16 cellular contexts compared by ENCODE assay signal in genomic region chr9:100397867-100398266, GRCh38. TPM values are rescaled to one million over a fixed set of nuclear protein-coding genes. Genes with fewer than 3 reads are reported as not detected.
DNase-seq lines count a peak whose midpoint lies in the region; ATAC-seq, FAIRE-seq and TF ChIP-seq lines count a peak whose summit lies in the region.
"Had no signal": no experiment of that assay in that cellular context is flagged by ENCODE, and none has a peak within 500 bp of the region (broad histone marks: within the 10 kb centered on the region; RNA-seq: fewer than 3 reads in every experiment).

No MANE protein-coding gene starts in this region.

- no peaks in the 10 kb centered on the region for H3K9me3 Mint-ChIP-seq in glutamatergic neuron (ENCODE audit: unreplicated experiment)

- H3K4me1 ChIP-seq in HepG2 (ENCODE audit: insufficient read depth, low read length) (no peaks in the 10 kb centered on the region), right lobe of liver (no peaks in the 10 kb centered on the region)
- H3K4me1 ChIP-seq: BE2C had no signal

- no peak overlapping the region for H3K27ac Mint-ChIP-seq in glutamatergic neuron (ENCODE audit: unreplicated experiment)
- H3K27ac Mint-ChIP-seq: CD4-positive, alpha-beta memory T cell had no signal

- H3K27me3 Mint-ChIP-seq in glutamatergic neuron (ENCODE audit: unreplicated experiment), result peaks cover 4% of the 10 kb centered on the region

- H3K36me3 ChIP-seq in HepG2 (replicated peaks in 1 of 2; ENCODE audit: control insufficient read depth in 1 of 2, insufficient read depth in 2 of 2, low read length in 2 of 2), result no peaks in the 10 kb centered on the region
- no peaks in the 10 kb centered on the region for H3K36me3 ChIP-seq in right lobe of liver
- H3K36me3 ChIP-seq: BE2C had no signal

- in situ Hi-C loops in HepG2 (cut with HindIII; ENCODE audit: extremely low pct_ligation_motif_present, low pct_unique_long_range_greater_than_20kb), result no loop called here

- no peaks in the 10 kb centered on the region for H4K20me1 ChIP-seq in HepG2 (ENCODE audit: insufficient read depth, low read length)

- POLR2A ChIA-PET in HepG2 (lab: Yijun Ruan, JAX), result no interaction called here

- H3K9me3 ChIP-seq in HepG2 (ENCODE audit: low read length), result no peaks in the 10 kb centered on the region
- H3K9me3 ChIP-seq in right lobe of liver, result no peaks in the 10 kb centered on the region
- H3K9me3 ChIP-seq: BE2C had no signal

- 0% methylated on average over 1 of the region's 1 CpG for WGBS in HepG2 (ENCODE audit: low lambda C conversion rate)
- WGBS in right lobe of liver (ENCODE audit: insufficient coverage, low coverage, low lambda C conversion rate, missing lambda C conversion rate), result 44% methylated on average over 1 of the region's 1 CpG

- TF ChIP-seq RAD21 in HepG2 (CRISPR knock-in tag; IDR thresholded peaks at IDR 0.05), result no peak

- H3K27ac ChIP-seq in HepG2 (ENCODE audit: extremely low read length, insufficient read depth, low read length), result no peak overlapping the region
- H3K27ac ChIP-seq in right lobe of liver, result no peak overlapping the region
- H3K27ac ChIP-seq: C4-2B had no signal

- DNase-seq in HepG2 (ENCODE audit: low spot score) (no peak), right lobe of liver (no peak), NCI-H524 (lab: John Stamatoyannopoulos, UW) (peak; percentile 37 to 87), OCI-M1 (lab: John Stamatoyannopoulos, UW) (peak; percentile 78), glutamatergic neuron (no peak), 8988T (no peak), HTR-8/SVneo (ENCODE audit: insufficient read length, low spot score) (no peak)
- DNase-seq: BE2C; CD4-positive, alpha-beta memory T cell; COR-L47; H7 had no signal

- H3K4me3 Mint-ChIP-seq in glutamatergic neuron (ENCODE audit: unreplicated experiment), result no peak overlapping the region
- H3K4me3 Mint-ChIP-seq: CD4-positive, alpha-beta memory T cell had no signal

- peaks cover 4% of the 10 kb centered on the region for H3K36me3 Mint-ChIP-seq in glutamatergic neuron (ENCODE audit: unreplicated experiment)
- H3K36me3 Mint-ChIP-seq: CD4-positive, alpha-beta memory T cell had no signal

- H2AFZ ChIP-seq in HepG2 (ENCODE audit: low read length), result no peak overlapping the region

- no peak overlapping the region for H3K4me3 ChIP-seq in HepG2 (replicated peaks in 1 of 3; ENCODE audit: insufficient read depth in 1 of 3, low read depth in 2 of 3, low read length in 3 of 3)
- H3K4me3 ChIP-seq in right lobe of liver, result no peak overlapping the region
- H3K4me3 ChIP-seq: GM12878 had no signal

- TF ChIP-seq POLR2A in HepG2 (IDR thresholded peaks at IDR 0.05; ENCODE audit: insufficient read depth in 1 of 2, low read depth in 2 of 2, low read length in 2 of 2), result no peak
- no peak for TF ChIP-seq POLR2A in right lobe of liver (IDR thresholded peaks at IDR 0.05)

- ATAC-seq in HepG2, result no peak
- ATAC-seq in right lobe of liver, result no peak
- ATAC-seq: GM12878 had no signal

- no peaks in the 10 kb centered on the region; a peak in 1 of 5 replicates for H3K27me3 ChIP-seq in HepG2 (ENCODE audit: control insufficient read depth in 1 of 2, insufficient read depth in 2 of 2, low read length in 2 of 2)
- no peaks in the 10 kb centered on the region for H3K27me3 ChIP-seq in right lobe of liver
- H3K27me3 ChIP-seq: BE2C had no signal

- no peak overlapping the region for H3K9ac ChIP-seq in HepG2 (ENCODE audit: insufficient read depth, low read depth, low read length)

- CTCF ChIA-PET in HepG2 (lab: Yijun Ruan, JAX; ENCODE audit: low intra/inter-chr PET ratio, low total read pairs), result no interaction called here

- no peaks in the 10 kb centered on the region for H3K4me1 Mint-ChIP-seq in glutamatergic neuron (ENCODE audit: low read depth, unreplicated experiment)
- H3K4me1 Mint-ChIP-seq: CD4-positive, alpha-beta memory T cell had no signal

- FAIRE-seq in HepG2 (lab: Jason Lieb, UNC) (no peak), HTR-8/SVneo (lab: Jason Lieb, UNC) (no peak)
- FAIRE-seq: A204.1, D721Med, GM12878, GM18507 had no signal

- no peak overlapping the region for H3K4me2 ChIP-seq in HepG2 (ENCODE audit: low read depth, low read length)

- BruUV-seq in HepG2 (replicated peaks; lab: Mats Ljungman, UMichigan), result no TSS peak

- TF ChIP-seq CTCF in HepG2 (CRISPR knock-in tag; IDR thresholded peaks at IDR 0.05) (no peak), right lobe of liver (IDR thresholded peaks at IDR 0.05) (no peak), glutamatergic neuron (IDR thresholded peaks at IDR 0.05; ENCODE audit: partially characterized antibody, unreplicated experiment) (no peak)

- no peak for TF ChIP-seq EP300 in HepG2 (IDR thresholded peaks at IDR 0.05; ENCODE audit: low read depth in 2 of 2, low read length in 2 of 2)
- TF ChIP-seq EP300 in HepG2 (CRISPR knock-in tag; IDR thresholded peaks at IDR 0.05; ENCODE audit: borderline replicate concordance), result no peak

- H3K79me2 ChIP-seq in HepG2 (ENCODE audit: insufficient read depth, low read length), result no peaks in the 10 kb centered on the region

- intact Hi-C loops in HepG2 (cut with micrococcal nuclease; ENCODE audit: unreplicated experiment), result no loop called here
- intact Hi-C loops in right lobe of liver (cut with DNase I), result no loop called here

TF ChIP-seq in HepG2, 621 proteins besides CTCF, POLR2A, EP300 and RAD21:
- TF ChIP-seq ZNF558 (CRISPR knock-in tag; IDR thresholded peaks at IDR 0.05; ENCODE audit: borderline replicate concordance), result no peak
- peak; percentile 21; the same call in 1 of the 2 replicates for TF ChIP-seq ATF7 (IDR thresholded peaks at IDR 0.05)
- TF ChIP-seq ATF7 (CRISPR knock-in tag; IDR thresholded peaks at IDR 0.05), result no peak
- TF ChIP-seq ZNF816 (CRISPR knock-in tag; IDR thresholded peaks at IDR 0.05; ENCODE audit: borderline replicate concordance), result no peak
- peak; percentile 48; the same call in 1 of the 2 replicates for TF ChIP-seq CEBPB (IDR thresholded peaks at IDR 0.05; ENCODE audit: borderline replicate concordance, low read depth, low read length)

RNA-seq across cellular contexts. Expression of gene MSANTD3, which starts 29.1 kb away (rescaled TPM):
- total RNA-seq in HepG2 (2016; rRNA removed; fragmentation: Illumina TruSeq; extraction: Trizol), result 19.2 and 19.8 TPM in 2 replicates
- total RNA-seq in HepG2 (2016; cell fraction: cytosol; rRNA removed; fragmentation: Illumina TruSeq; extraction: Trizol; ENCODE audit: low read depth), result 46.9 and 48.3 TPM in 2 replicates
- total RNA-seq in HepG2 (2016; cell fraction: insoluble cytoplasmic fraction; rRNA removed; fragmentation: Illumina TruSeq; extraction: Trizol), result 14.8 and 19.7 TPM in 2 replicates
- total RNA-seq in HepG2 (2016; cell fraction: membrane; rRNA removed; fragmentation: Illumina TruSeq; extraction: Trizol), result 57.6 and 63.8 TPM in 2 replicates
- 11.9 and 14.4 TPM in 2 replicates for total RNA-seq in HepG2 (2016; cell fraction: nucleus; rRNA removed; fragmentation: Illumina TruSeq; extraction: Trizol)
- 10.1 and 11.3 TPM in 2 replicates for polyA plus RNA-seq in HepG2 (2011; rRNA removed)
- polyA plus RNA-seq in HepG2 (2011; cell fraction: cytosol; rRNA removed), result 10.6 and 13.0 TPM in 2 replicates
- 6.4 and 6.5 TPM in 2 replicates for polyA plus RNA-seq in HepG2 (2011; cell fraction: nucleus; rRNA removed)
- 10.6 and 12.3 TPM in 2 replicates for polyA plus RNA-seq in HepG2 (2012)
- 72.4 and 72.7 TPM in 2 replicates for polyA plus RNA-seq in HepG2 (2016; cell fraction: cytosol; fragmentation: Illumina TruSeq; extraction: Trizol; ENCODE audit: low read depth)
- 20.1 and 23.8 TPM in 2 replicates for polyA plus RNA-seq in HepG2 (2016; cell fraction: insoluble cytoplasmic fraction; fragmentation: Illumina TruSeq; extraction: Trizol; ENCODE audit: low read depth)
- polyA plus RNA-seq in HepG2 (2016; cell fraction: membrane; fragmentation: Illumina TruSeq; extraction: Trizol; ENCODE audit: low read depth), result 67.8 and 75.8 TPM in 2 replicates
- 20.9 and 21.6 TPM in 2 replicates for polyA plus RNA-seq in HepG2 (2016; cell fraction: nucleus; fragmentation: Illumina TruSeq; extraction: Trizol; ENCODE audit: insufficient read depth, low read depth)
- polyA minus RNA-seq in HepG2 (2011; rRNA and poly(A)+ RNA removed; ENCODE audit: low replicate concordance), result 2.8 and 10.7 TPM in 2 replicates
- 9.2 and 9.4 TPM in 2 replicates for polyA minus RNA-seq in HepG2 (2011; cell fraction: cytosol; rRNA and poly(A)+ RNA removed)
- 15.0 and 15.5 TPM in 2 replicates for polyA minus RNA-seq in HepG2 (2011; cell fraction: nucleus; rRNA and poly(A)+ RNA removed)
- 10 to 100 TPM in 3 of 6 experiments, 1 to 10 TPM in 3; 6.7 to 26.9 (median 15.9) TPM for total RNA-seq in right lobe of liver
- 49.3 TPM for total RNA-seq in glutamatergic neuron (ENCODE audit: unreplicated experiment)

RNA-seq across cellular contexts. Expression of gene TEX10, which starts 45.1 kb away (rescaled TPM):
- 38.7 and 50.2 TPM in 2 replicates for total RNA-seq in HepG2 (2016; rRNA removed; fragmentation: Illumina TruSeq; extraction: Trizol)
- 14.0 and 19.4 TPM in 2 replicates for total RNA-seq in HepG2 (2016; cell fraction: cytosol; rRNA removed; fragmentation: Illumina TruSeq; extraction: Trizol; ENCODE audit: low read depth)
- total RNA-seq in HepG2 (2016; cell fraction: insoluble cytoplasmic fraction; rRNA removed; fragmentation: Illumina TruSeq; extraction: Trizol), result 38.8 and 49.0 TPM in 2 replicates
- 23.9 and 33.2 TPM in 2 replicates for total RNA-seq in HepG2 (2016; cell fraction: membrane; rRNA removed; fragmentation: Illumina TruSeq; extraction: Trizol)
- total RNA-seq in HepG2 (2016; cell fraction: nucleus; rRNA removed; fragmentation: Illumina TruSeq; extraction: Trizol), result 39.3 and 43.5 TPM in 2 replicates
- 13.5 and 18.1 TPM in 2 replicates for polyA plus RNA-seq in HepG2 (2011; rRNA removed)
- 8.0 and 11.3 TPM in 2 replicates for polyA plus RNA-seq in HepG2 (2011; cell fraction: cytosol; rRNA removed)
- 14.7 and 17.6 TPM in 2 replicates for polyA plus RNA-seq in HepG2 (2011; cell fraction: nucleus; rRNA removed)
- 13.9 and 16.3 TPM in 2 replicates for polyA plus RNA-seq in HepG2 (2012)
- polyA plus RNA-seq in HepG2 (2016; cell fraction: cytosol; fragmentation: Illumina TruSeq; extraction: Trizol; ENCODE audit: low read depth), result 1.5 and 1.8 TPM in 2 replicates
- polyA plus RNA-seq in HepG2 (2016; cell fraction: insoluble cytoplasmic fraction; fragmentation: Illumina TruSeq; extraction: Trizol; ENCODE audit: low read depth), result 28.6 and 28.7 TPM in 2 replicates
- polyA plus RNA-seq in HepG2 (2016; cell fraction: membrane; fragmentation: Illumina TruSeq; extraction: Trizol; ENCODE audit: low read depth), result 2.3 and 3.2 TPM in 2 replicates
- polyA plus RNA-seq in HepG2 (2016; cell fraction: nucleus; fragmentation: Illumina TruSeq; extraction: Trizol; ENCODE audit: insufficient read depth, low read depth), result 28.1 and 32.8 TPM in 2 replicates
- polyA minus RNA-seq in HepG2 (2011; rRNA and poly(A)+ RNA removed; ENCODE audit: low replicate concordance), result 14.4 and 24.2 TPM in 2 replicates
- 12.3 and 12.7 TPM in 2 replicates for polyA minus RNA-seq in HepG2 (2011; cell fraction: cytosol; rRNA and poly(A)+ RNA removed)
- 70.5 and 70.8 TPM in 2 replicates for polyA minus RNA-seq in HepG2 (2011; cell fraction: nucleus; rRNA and poly(A)+ RNA removed)
- total RNA-seq in right lobe of liver, result 1 to 10 TPM; 2.5 to 6.4 (median 5.0) TPM
- total RNA-seq in glutamatergic neuron (ENCODE audit: unreplicated experiment), result 18.4 TPM

Comparison
In these comparisons a context has a peak if more than half of its experiments do, and no peak if none do; other contexts are left out.
1. DNase-seq: peak in NCI-H524 (2 of 2) and OCI-M1 (single experiment); none in HepG2 (single experiment), right lobe of liver (0 of 3), glutamatergic neuron (single experiment), 8988T (single experiment) and HTR-8/SVneo (single experiment).